ENCODE assay signal across 28 cellular contexts in the genomic region with DNA sequence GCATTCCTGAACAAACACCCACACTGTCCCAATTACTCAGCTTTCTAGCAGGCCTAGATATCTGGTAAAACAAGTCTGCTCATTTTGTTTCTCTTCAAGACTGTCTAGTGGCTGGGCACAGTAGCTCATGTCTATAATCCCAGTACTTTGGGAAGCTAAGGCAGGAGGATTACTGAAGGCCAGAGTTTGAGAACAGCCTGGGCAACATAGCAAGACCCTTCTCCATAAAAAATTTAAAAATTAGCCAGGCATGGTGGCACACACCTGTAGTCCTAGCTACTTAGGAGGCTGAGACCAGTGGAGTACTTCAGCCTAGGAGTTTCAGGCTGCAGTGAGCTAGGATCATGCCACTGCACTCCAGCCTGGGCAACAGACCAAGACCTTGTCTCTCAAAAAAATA.
"Had no signal": no experiment of that assay in that cellular context is flagged by ENCODE, and none has a peak within 500 bp of the region (broad histone marks: within the 10 kb centered on the region; RNA-seq: fewer than 3 reads in every experiment).

No MANE protein-coding gene starts in this region.

- H3K27me3 Mint-ChIP-seq: dendritic cell treated with granulocyte-macrophage colony-stimulating factor and Interleukin-4, amounts not matched to agents 40 ng/mL and 50 ng/mL, for 4 days had no signal

- H3K4me1 ChIP-seq: colonic mucosa, foreskin keratinocyte had no signal

- H3K27ac ChIP-seq: colonic mucosa, coronary artery, dorsolateral prefrontal cortex, epithelial cell of prostate, esophagus muscularis mucosa, esophagus squamous epithelium, foreskin keratinocyte, gastrocnemius medialis, gastroesophageal sphincter, heart left ventricle, heart right ventricle, hepatocyte had no signal

- H2AFZ ChIP-seq: hepatocyte had no signal

- H3K36me3 ChIP-seq: colonic mucosa, esophagus muscularis mucosa, esophagus squamous epithelium, gastrocnemius medialis, gastroesophageal sphincter, heart left ventricle, heart right ventricle had no signal

- FAIRE-seq: endometrium, endothelial cell of umbilical vein, frontal cortex had no signal

- H3K9me3 Mint-ChIP-seq: dendritic cell treated with granulocyte-macrophage colony-stimulating factor and Interleukin-4, amounts not matched to agents 40 ng/mL and 50 ng/mL, for 4 days; effector memory CD8-positive, alpha-beta T cell; endodermal cell had no signal

- H3K27me3 ChIP-seq: colonic mucosa, dorsolateral prefrontal cortex, foreskin keratinocyte, gastrocnemius medialis, hepatocyte had no signal

- ATAC-seq: effector memory CD8-positive, alpha-beta T cell; esophagus mucosa; foreskin keratinocyte; gastrocnemius medialis; gastroesophageal sphincter; heart left ventricle; heart right ventricle had no signal

- DNase-seq: colonic mucosa; cortex of kidney; dermis blood vessel endothelial cell; dorsolateral prefrontal cortex; effector CD4-positive, alpha-beta T cell; effector CD8-positive, alpha-beta T cell; effector memory CD4-positive, alpha-beta T cell; effector memory CD8-positive, alpha-beta T cell; endodermal cell; esophagus squamous epithelium; foreskin fibroblast; foreskin keratinocyte; foreskin melanocyte; gastrocnemius medialis; glutamatergic neuron; head of caudate nucleus; heart left ventricle; heart right ventricle had no signal

- H3K4me3 Mint-ChIP-seq: dendritic cell treated with granulocyte-macrophage colony-stimulating factor and Interleukin-4, amounts not matched to agents 40 ng/mL and 50 ng/mL, for 4 days; effector memory CD8-positive, alpha-beta T cell; endodermal cell had no signal

- H3K4me2 ChIP-seq: hepatocyte had no signal

- H3K27ac Mint-ChIP-seq: dendritic cell treated with granulocyte-macrophage colony-stimulating factor and Interleukin-4, amounts not matched to agents 40 ng/mL and 50 ng/mL, for 4 days; endodermal cell had no signal

- H3K9me3 ChIP-seq: colonic mucosa, esophagus muscularis mucosa, esophagus squamous epithelium, gastrocnemius medialis, gastroesophageal sphincter, heart left ventricle, heart right ventricle had no signal

- H3K4me3 ChIP-seq: colonic mucosa, coronary artery, dorsolateral prefrontal cortex, esophagus muscularis mucosa, esophagus squamous epithelium, gastrocnemius medialis, gastroesophageal sphincter, heart left ventricle, heart right ventricle, hepatocyte had no signal
